In the genomic region with DNA sequence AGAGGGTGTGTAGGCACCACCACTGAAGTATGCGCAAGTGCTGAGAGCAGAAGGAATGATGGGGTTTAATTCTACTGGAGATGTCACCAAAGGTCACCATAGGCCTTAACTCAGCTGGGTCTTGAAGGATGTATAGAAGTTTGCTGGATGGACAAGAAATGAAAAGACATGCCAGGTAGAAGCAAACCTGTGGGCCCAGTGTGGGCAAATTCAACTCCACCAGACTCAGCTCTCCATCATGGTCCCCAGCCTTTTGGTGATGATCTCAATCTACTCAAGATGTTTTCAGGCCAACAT, we compare ENCODE assay signal across 3 cellular contexts.
TF ChIP-seq lines count a peak whose summit lies in the region.

No MANE protein-coding gene starts in this region.

TF ChIP-seq in IMR-90, 13 proteins besides CTCF, POLR2A, EP300 and RAD21:
- TF ChIP-seq FOS (IDR thresholded peaks at IDR 0.05; ENCODE audit: low read depth, low read length) (no peak), CEBPB (IDR thresholded peaks at IDR 0.05; ENCODE audit: low read depth, low read length) (no peak), MXI1 (IDR thresholded peaks at IDR 0.05; ENCODE audit: borderline replicate concordance, low read depth, low read length) (no peak), RCOR1 (IDR thresholded peaks at IDR 0.05; ENCODE audit: insufficient replicate concordance, low read length) (no peak)

TF ChIP-seq in endothelial cell of umbilical vein, 7 proteins besides CTCF, POLR2A, EP300 and RAD21:
- TF ChIP-seq FOS (IDR thresholded peaks at IDR 0.05; ENCODE audit: borderline replicate concordance, insufficient read depth, low read length), result no peak
- TF ChIP-seq MAX (IDR thresholded peaks at IDR 0.05; ENCODE audit: insufficient read depth, insufficient read length), result no peak
- no peak for TF ChIP-seq EZH2 (IDR thresholded peaks at IDR 0.05; ENCODE audit: borderline replicate concordance, low read depth, low read length, severe bottlenecking)

TF ChIP-seq in HEK293T, 16 proteins besides CTCF, POLR2A, EP300 and RAD21:
- TF ChIP-seq SP1 (IDR thresholded peaks at IDR 0.05), result no peak
- TF ChIP-seq HDGF (IDR thresholded peaks at IDR 0.05; ENCODE audit: borderline replicate concordance), result no peak
- no peak for TF ChIP-seq CTBP1 (IDR thresholded peaks at IDR 0.05; ENCODE audit: borderline replicate concordance)
- TF ChIP-seq PKNOX1 (IDR thresholded peaks at IDR 0.05), result no peak
- TF ChIP-seq TARDBP (IDR thresholded peaks at IDR 0.05), result no peak
- TF ChIP-seq NFRKB (IDR thresholded peaks at IDR 0.05), result no peak
- TF ChIP-seq ELF4 (IDR thresholded peaks at IDR 0.05), result no peak
